ENCODE assay signal across 14 cellular contexts in the genomic region with DNA sequence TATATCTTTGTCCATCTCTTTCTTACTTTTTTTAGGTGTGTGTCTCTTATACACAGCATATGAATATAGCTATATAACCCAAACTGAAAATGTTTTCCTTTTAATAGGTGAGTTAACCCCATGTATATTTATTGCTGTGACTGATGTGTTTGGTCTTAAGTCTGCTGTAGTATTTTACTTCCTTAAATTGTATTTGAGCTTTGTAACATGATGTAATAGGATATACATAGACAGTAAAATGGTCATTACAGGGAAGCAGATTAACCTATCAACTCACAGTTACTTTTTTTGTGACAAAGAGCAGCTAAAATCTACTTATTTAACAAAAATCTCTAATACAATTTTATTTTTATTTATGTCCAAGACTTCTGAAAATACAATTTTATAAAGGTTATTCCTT.
"Had no signal": no experiment of that assay in that cellular context is flagged by ENCODE, and none has a peak within 500 bp of the region (broad histone marks: within the 10 kb centered on the region; RNA-seq: fewer than 3 reads in every experiment).

No MANE protein-coding gene starts in this region.

- DNase-seq: activated CD4-positive, alpha-beta T cell treated with anti-CD3 and anti-CD28 coated beads, Interleukin-2, amount 50 U/mL, for 4 hours; activated CD4-positive, CD25-positive, alpha-beta regulatory T cell treated with anti-CD3 and anti-CD28 coated beads, Interleukin-2, amount 50 U/mL, for 72 hours; activated naive CD4-positive, alpha-beta T cell treated with anti-CD3 and anti-CD28 coated beads, Interleukin-2, amount 10 ng/mL, durations not matched to agents 7 days and 5 days; activated T-cell treated with anti-CD3 and anti-CD28 coated beads, Interleukin-2, amount 50 U/mL, for 1 hour; left ventricle myocardium inferior; natural killer cell; posterior cingulate gyrus; stimulated activated CD4-positive, alpha-beta T cell treated with anti-CD3 and anti-CD28 coated beads, Interleukin-15, amount 100 ng/mL, for 24 hours; stimulated activated CD4-positive, alpha-beta T cell treated with anti-CD3 and anti-CD28 coated beads, Interleukin-4, amount 100 ng/mL, for 1 hour; stimulated activated naive CD4-positive, alpha-beta T cell; uterus had no signal

- H3K4me1 Mint-ChIP-seq: activated naive CD4-positive, alpha-beta T cell treated with anti-CD3 and anti-CD28 coated beads, Interleukin-2, amount 10 ng/mL, durations not matched to agents 7 days and 5 days; memory B cell; natural killer cell had no signal

- ATAC-seq: gastroesophageal sphincter, natural killer cell had no signal

- H3K27ac Mint-ChIP-seq: activated naive CD4-positive, alpha-beta T cell treated with anti-CD3 and anti-CD28 coated beads, Interleukin-2, amount 10 ng/mL, durations not matched to agents 7 days and 5 days; activated T-helper 2 cell treated with anti-CD3 and anti-CD28 coated beads, Interferon-gamma antibody, Interleukin-2, Interleukin-4, amounts not matched to agents 10 μg/mL and 5 μg/mL and 100 μg/mL, durations not matched to agents 14 hours and 24 hours and 36 hours; memory B cell; natural killer cell had no signal

- H3K36me3 Mint-ChIP-seq: activated naive CD4-positive, alpha-beta T cell treated with anti-CD3 and anti-CD28 coated beads, Interleukin-2, amount 10 ng/mL, durations not matched to agents 7 days and 5 days had no signal

- H3K27me3 Mint-ChIP-seq: activated naive CD4-positive, alpha-beta T cell treated with anti-CD3 and anti-CD28 coated beads, Interleukin-2, amount 10 ng/mL, durations not matched to agents 7 days and 5 days; memory B cell had no signal

- H3K4me3 Mint-ChIP-seq: activated naive CD4-positive, alpha-beta T cell treated with anti-CD3 and anti-CD28 coated beads, Interleukin-2, amount 10 ng/mL, durations not matched to agents 7 days and 5 days; memory B cell; natural killer cell had no signal

- H3K9me3 Mint-ChIP-seq: activated naive CD4-positive, alpha-beta T cell treated with anti-CD3 and anti-CD28 coated beads, Interleukin-2, amount 10 ng/mL, durations not matched to agents 7 days and 5 days; activated T-helper 2 cell treated with anti-CD3 and anti-CD28 coated beads, Interferon-gamma antibody, Interleukin-2, Interleukin-4, amounts not matched to agents 10 μg/mL and 5 μg/mL and 100 μg/mL, durations not matched to agents 14 hours and 24 hours and 36 hours; memory B cell; natural killer cell had no signal
